In the genomic region with DNA sequence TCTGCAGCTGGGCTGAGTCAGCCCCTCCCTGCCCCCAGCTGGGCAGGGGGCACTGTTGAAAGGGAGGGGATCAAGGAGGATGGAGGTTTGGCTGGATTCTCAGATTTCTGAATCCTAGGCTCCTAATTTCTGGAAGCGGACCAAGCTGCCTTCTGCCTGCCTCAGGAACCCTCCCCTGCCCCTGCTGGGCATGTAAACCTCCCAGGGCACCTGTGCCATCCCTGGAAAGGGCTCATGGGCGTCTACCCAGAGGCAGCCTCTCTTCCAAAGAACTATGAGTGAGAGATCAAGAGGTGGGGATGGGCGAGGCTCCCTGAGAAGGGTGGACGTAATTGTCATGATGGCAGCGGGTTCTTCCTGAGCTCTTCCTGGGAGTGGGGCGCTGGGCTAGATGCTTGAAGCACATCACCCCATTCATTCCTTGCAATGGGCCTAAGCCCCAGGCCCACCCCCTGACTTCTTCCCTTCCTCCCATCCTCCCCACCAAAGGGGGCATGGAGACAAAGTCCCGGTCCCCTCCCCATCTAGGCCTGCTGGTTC, we compare ENCODE assay signal across 21 cellular contexts. TPM values are rescaled to one million over a fixed set of nuclear protein-coding genes. Genes with fewer than 3 reads are reported as not detected.
A peak's percentile ranks its signal among the peaks of the same experiment; 100 is the strongest.
DNase-seq lines count a peak whose midpoint lies in the region.
"Had no signal": no experiment of that assay in that cellular context is flagged by ENCODE, and none has a peak within 500 bp of the region (broad histone marks: within the 10 kb centered on the region; RNA-seq: fewer than 3 reads in every experiment).

No MANE protein-coding gene starts in this region.

- peaks cover 18 to 82% (median 38%) of the 10 kb centered on the region in 11 experiments for H3K36me3 ChIP-seq in BLaER1 treated with 17β-estradiol and CSF1 and Interleukin-3, amounts not matched to agents 10 nM and 100 nM
- H3K36me3 ChIP-seq: thoracic aorta had no signal

- peak overlapping the region; percentile 76 to 99 (median 93) for H3K27ac ChIP-seq in BLaER1 treated with 17β-estradiol and CSF1 and Interleukin-3, amounts not matched to agents 10 nM and 100 nM
- peak overlapping the region in 13 of 21 experiments; percentile 4 to 78 (median 42) for H3K27ac ChIP-seq in skin epidermis
- H3K27ac ChIP-seq: neutrophil had no signal

- no peaks in the 10 kb centered on the region for H3K27me3 Mint-ChIP-seq in dendritic cell treated with granulocyte-macrophage colony-stimulating factor and Interleukin-4, amounts not matched to agents 40 ng/mL and 50 ng/mL, for 4 days

- peak overlapping the region; percentile 79 to 91 (median 85); a peak in 21 of 22 replicates for H3K9ac ChIP-seq in BLaER1 treated with 17β-estradiol and CSF1 and Interleukin-3, amounts not matched to agents 10 nM and 100 nM

- peak overlapping the region; percentile 10 to 69 (median 62); a peak in 19 of 20 replicates for H3K4me3 ChIP-seq in BLaER1 treated with 17β-estradiol and CSF1 and Interleukin-3, amounts not matched to agents 10 nM and 100 nM
- no peak overlapping the region for H3K4me3 ChIP-seq in skin epidermis
- H3K4me3 ChIP-seq: GM12878, thoracic aorta had no signal

- peaks cover 100% of the 10 kb centered on the region for H3K36me3 Mint-ChIP-seq in dendritic cell treated with granulocyte-macrophage colony-stimulating factor and Interleukin-4, amounts not matched to agents 40 ng/mL and 50 ng/mL, for 4 days (ENCODE audit: low read depth)

- no peaks in the 10 kb centered on the region for H3K9me3 Mint-ChIP-seq in dendritic cell treated with granulocyte-macrophage colony-stimulating factor and Interleukin-4, amounts not matched to agents 40 ng/mL and 50 ng/mL, for 4 days
- H3K9me3 Mint-ChIP-seq: activated T-cell treated with anti-CD3 and anti-CD28 coated beads, Interleukin-2, amount 50 U/mL, for 4 hours had no signal

- intact Hi-C loops in dendritic cell treated with granulocyte-macrophage colony-stimulating factor and Interleukin-4, amounts not matched to agents 40 ng/mL and 50 ng/mL, for 4 days (cut with micrococcal nuclease), result loop anchor here (2.0 kb wide), 1 partner anchor 64 kb away; a partner anchor contains a TSS

- peaks cover 84 to 100% (median 97%) of the 10 kb centered on the region in 10 experiments for H3K4me1 ChIP-seq in BLaER1 treated with 17β-estradiol and CSF1 and Interleukin-3, amounts not matched to agents 10 nM and 100 nM

- peak overlapping the region; percentile 65 for H3K4me3 Mint-ChIP-seq in dendritic cell treated with granulocyte-macrophage colony-stimulating factor and Interleukin-4, amounts not matched to agents 40 ng/mL and 50 ng/mL, for 4 days
- H3K4me3 Mint-ChIP-seq: activated T-cell treated with anti-CD3 and anti-CD28 coated beads, Interleukin-2, amount 50 U/mL, for 4 hours; T-helper 17 cell had no signal

- DNase-seq in M059J (ENCODE audit: low read depth) (peak; percentile 73), NCI-H446 treated with DMSO at 0.1 percent for 48 hours (lab: John Stamatoyannopoulos, UW) (no peak), NCI-H524 (lab: John Stamatoyannopoulos, UW) (no peak)
- no peak for DNase-seq in activated CD8-positive, alpha-beta memory T cell treated with anti-CD3 and anti-CD28 coated beads for 24 hours
- DNase-seq: activated CD4-positive, alpha-beta T cell treated with anti-CD3 and anti-CD28 coated beads for 48 hours; activated naive CD4-positive, alpha-beta T cell; activated T-cell treated with anti-CD3 and anti-CD28 coated beads, Interleukin-2, amount 50 U/mL, for 4 hours; glutamatergic neuron; NCI-H1417; NCI-H510A; stimulated activated CD4-positive, alpha-beta T cell treated with anti-CD3 and anti-CD28 coated beads, Interleukin-4, amount 100 ng/mL, for 1 hour; stimulated activated naive CD4-positive, alpha-beta T cell; T-helper 17 cell had no signal

- no peaks in the 10 kb centered on the region for H3K27me3 ChIP-seq in BLaER1 treated with 17β-estradiol and CSF1 and Interleukin-3, amounts not matched to agents 10 nM and 100 nM
- H3K27me3 ChIP-seq: neutrophil had no signal

- peak overlapping the region; percentile 98 for H3K27ac Mint-ChIP-seq in dendritic cell treated with granulocyte-macrophage colony-stimulating factor and Interleukin-4, amounts not matched to agents 40 ng/mL and 50 ng/mL, for 4 days
- H3K27ac Mint-ChIP-seq: T-helper 17 cell had no signal

- peak overlapping the region; percentile 92 to 100 (median 99) for H3K4me2 ChIP-seq in BLaER1 treated with 17β-estradiol and CSF1 and Interleukin-3, amounts not matched to agents 10 nM and 100 nM

- H3K4me1 Mint-ChIP-seq in dendritic cell treated with granulocyte-macrophage colony-stimulating factor and Interleukin-4, amounts not matched to agents 40 ng/mL and 50 ng/mL, for 4 days (ENCODE audit: low read depth), result peaks cover 98% of the 10 kb centered on the region

- H3K9me3 ChIP-seq in BLaER1 treated with 17β-estradiol and CSF1 and Interleukin-3, amounts not matched to agents 10 nM and 100 nM (replicated peaks in 1 of 11), result no peaks in the 10 kb centered on the region
- H3K9me3 ChIP-seq: neutrophil, thoracic aorta had no signal

- peaks cover 0 to 32% (median 0%) of the 10 kb centered on the region in 11 experiments; a peak in 2 of 22 replicates for H4K20me1 ChIP-seq in BLaER1 treated with 17β-estradiol and CSF1 and Interleukin-3, amounts not matched to agents 10 nM and 100 nM

RNA-seq across cellular contexts. Expression of a gene that starts 21.6 kb away (rescaled TPM):
- total RNA-seq in M059J (2014; rRNA removed; shearing (Covaris generic)), result 0.22 and 2.4 TPM in 2 replicates
- total RNA-seq: pulmonary artery endothelial cell, SK-MEL-5 had no signal

Comparison
In these comparisons a context has a peak if more than half of its experiments do, and no peak if none do; other contexts are left out.
1. H3K4me3 ChIP-seq: peak in BLaER1 treated with 17β-estradiol and CSF1 and Interleukin-3, amounts not matched to agents 10 nM and 100 nM (10 of 10); none in skin epidermis (0 of 7).